In genomic region chr11:91248199-91248807, GRCh38 we compare ENCODE assay signal across 8 cellular contexts.
A peak's percentile ranks its signal among the peaks of the same experiment; 100 is the strongest.
DNase-seq lines count a peak whose midpoint lies in the region; ATAC-seq, FAIRE-seq and TF ChIP-seq lines count a peak whose summit lies in the region.

No MANE protein-coding gene starts in this region.

- H3K4me1 ChIP-seq in Loucy (ENCODE audit: insufficient read depth, low read length, poor library complexity, severe bottlenecking): no peaks in the 10 kb centered on the region
- no peaks in the 10 kb centered on the region for H3K4me1 ChIP-seq in keratinocyte (ENCODE audit: control insufficient read depth, extremely low read depth, insufficient read depth, low read length)

- H3K79me2 ChIP-seq in Loucy (ENCODE audit: insufficient read depth, low read length): no peaks in the 10 kb centered on the region
- no peaks in the 10 kb centered on the region for H3K79me2 ChIP-seq in keratinocyte (ENCODE audit: control insufficient read depth, insufficient read depth, low read length)

- H3K9me2 ChIP-seq in Loucy (replicated peaks; ENCODE audit: low read depth, low read length): no peaks in the 10 kb centered on the region

- no peaks in the 10 kb centered on the region for H3K27me3 ChIP-seq in Loucy (ENCODE audit: insufficient read depth, low read length, poor library complexity, severe bottlenecking)
- no peaks in the 10 kb centered on the region for H3K27me3 ChIP-seq in keratinocyte (ENCODE audit: control insufficient read depth, extremely low read depth, insufficient read depth, low read length)

- H3K36me3 ChIP-seq in Loucy (ENCODE audit: insufficient read depth, low read length) (no peaks in the 10 kb centered on the region), keratinocyte (ENCODE audit: control insufficient read depth in 2 of 2, extremely low read depth in 1 of 2, insufficient read depth in 2 of 2, low read length in 2 of 2) (no peaks in the 10 kb centered on the region)

- no peak for FAIRE-seq in keratinocyte (lab: Jason Lieb, UNC)

- H3K4me2 ChIP-seq in Loucy (ENCODE audit: low read depth, low read length, poor library complexity, severe bottlenecking) (no peak overlapping the region), keratinocyte (ENCODE audit: control insufficient read depth, extremely low read depth, insufficient read depth, low read depth, low read length) (no peak overlapping the region)

- no peaks in the 10 kb centered on the region for H3F3A ChIP-seq in Loucy (ENCODE audit: low read depth)

- H3K27ac ChIP-seq in VCaP (no peak overlapping the region), keratinocyte (ENCODE audit: control insufficient read depth, insufficient read depth, low read length) (no peak overlapping the region)

- TF ChIP-seq CTCF in Loucy (conservative IDR thresholded peaks at IDR 0.05; ENCODE audit: low read length) (peak; percentile 94), VCaP (conservative IDR thresholded peaks at IDR 0.05) (peak; percentile 90), keratinocyte (optimal IDR thresholded peaks at IDR 0.05 in 1 of 3, IDR thresholded peaks at IDR 0.05 in 1 of 3, conservative IDR thresholded peaks at IDR 0.05 in 1 of 3; ENCODE audit: extremely low read depth in 1 of 3, insufficient read depth in 2 of 3, low read length in 3 of 3) (peak in 2 of 3 experiments; percentile 46 to 47)

- H2AFZ ChIP-seq in Loucy (ENCODE audit: low read length): no peak overlapping the region
- H2AFZ ChIP-seq in keratinocyte (ENCODE audit: control insufficient read depth, low read length): no peak overlapping the region

- H3K9ac ChIP-seq in Loucy (ENCODE audit: low read depth, low read length, poor library complexity, severe bottlenecking) (no peak overlapping the region), keratinocyte (ENCODE audit: control insufficient read depth, extremely low read depth, insufficient read depth, low read length) (no peak overlapping the region)

- H3K4me3 ChIP-seq in Loucy (ENCODE audit: low read length, poor library complexity, severe bottlenecking) (no peak overlapping the region), keratinocyte (ENCODE audit: control insufficient read depth in 2 of 3, extremely low read depth in 1 of 3, insufficient read depth in 2 of 3, low read depth in 1 of 3, low read length in 3 of 3) (no peak overlapping the region)

- ATAC-seq in GM18502 (IDR thresholded peaks at IDR 0.05; ENCODE audit: poor library complexity, unreplicated experiment) (peak; percentile 57), HG03135 (IDR thresholded peaks at IDR 0.05; ENCODE audit: unreplicated experiment) (no peak), GM21515 (IDR thresholded peaks at IDR 0.05; ENCODE audit: unreplicated experiment) (no peak)

- no peaks in the 10 kb centered on the region for H3K9me1 ChIP-seq in keratinocyte (ENCODE audit: control insufficient read depth, extremely low read depth, insufficient read depth, low read length)

- dilution Hi-C loops in keratinocyte (cut with MboI; ENCODE audit: extremely low pct_ligation_motif_present, low sequenced_read_pairs): no loop called here

- H4K20me1 ChIP-seq in Loucy (ENCODE audit: insufficient read depth, low read length, poor library complexity, severe bottlenecking) (no peaks in the 10 kb centered on the region), keratinocyte (ENCODE audit: control insufficient read depth, extremely low read depth, insufficient read depth, low read length) (no peaks in the 10 kb centered on the region)

- DNase-seq in Ammon's horn (ENCODE audit: low spot score): peak; percentile 21
- no peak for DNase-seq in keratinocyte (ENCODE audit: low read depth, low spot score)
- DNase-seq in NCI-H128 (lab: John Stamatoyannopoulos, UW; ENCODE audit: unreplicated experiment): no peak

- no peaks in the 10 kb centered on the region for H3K9me3 ChIP-seq in Loucy (ENCODE audit: insufficient read depth, low read depth, low read length)
- no peaks in the 10 kb centered on the region for H3K9me3 ChIP-seq in keratinocyte (ENCODE audit: control insufficient read depth, low read depth, low read length)
